13 cellular contexts compared by ENCODE assay signal in the genomic region with DNA sequence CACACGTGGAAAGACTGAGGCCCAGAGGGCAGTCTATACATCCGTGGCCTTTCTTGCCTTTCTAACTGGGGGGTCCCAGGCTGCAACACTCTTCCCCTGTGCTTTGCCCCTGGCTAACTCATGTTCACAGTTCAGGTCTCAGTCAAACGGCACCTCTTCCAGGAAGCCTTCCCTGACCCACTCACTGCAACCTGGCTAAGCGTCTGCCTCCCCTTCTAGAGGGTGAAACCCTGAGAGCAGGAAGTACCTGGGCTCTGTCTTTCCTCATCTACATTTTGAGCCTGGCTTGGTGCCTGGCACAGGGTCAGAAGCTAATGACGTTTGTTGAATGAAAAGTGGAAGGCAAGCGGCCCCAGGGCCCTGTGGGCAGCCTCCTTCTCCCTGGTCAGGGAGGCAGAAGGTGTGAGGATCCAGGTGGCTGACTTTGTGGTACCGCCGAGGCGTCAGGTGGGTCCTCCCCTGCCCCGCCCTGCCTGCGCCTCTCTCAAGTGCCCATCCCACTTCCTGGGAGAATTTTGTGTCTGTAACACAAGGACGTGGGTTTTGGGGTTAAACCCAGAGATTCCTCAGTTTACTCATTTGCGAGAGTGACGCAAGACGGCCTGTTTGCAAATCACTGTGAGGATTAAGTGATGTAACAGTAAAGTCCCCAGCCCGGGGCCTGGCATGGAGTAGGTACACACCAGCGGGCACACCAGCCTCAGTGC. TPM values are rescaled to one million over a fixed set of nuclear protein-coding genes. Genes with fewer than 3 reads are reported as not detected.
DNase-seq lines count a peak whose midpoint lies in the region; ATAC-seq and TF ChIP-seq lines count a peak whose summit lies in the region.
"Had no signal": no experiment of that assay in that cellular context is flagged by ENCODE, and none has a peak within 500 bp of the region (broad histone marks: within the 10 kb centered on the region; RNA-seq: fewer than 3 reads in every experiment).

No MANE protein-coding gene starts in this region.

- H3K27me3 ChIP-seq in liver (ENCODE audit: control insufficient read depth in 4 of 4, insufficient read depth in 4 of 4, low read length in 3 of 4) = no peaks in the 10 kb centered on the region
- H3K27me3 ChIP-seq in left lung = peaks cover 0 to 7% of the 10 kb centered on the region in 2 donors
- H3K27me3 ChIP-seq: brain microvascular endothelial cell, SJCRH30 had no signal

- H3K4me3 Mint-ChIP-seq in activated T-cell treated with anti-CD3 and anti-CD28 coated beads, Interleukin-2, amount 50 U/mL, for 72 hours = peak overlapping the region; percentile 79 to 83

- no peaks in the 10 kb centered on the region for H3K36me3 Mint-ChIP-seq in activated T-cell treated with anti-CD3 and anti-CD28 coated beads, Interleukin-2, amount 50 U/mL, for 72 hours (ENCODE audit: insufficient read depth in 2 of 2)

- 54% methylated on average over 17 of the region's 17 CpGs for whole genome bisulfite sequencing in liver

- H3K4me3 ChIP-seq in liver (ENCODE audit: low read depth in 1 of 3, low read length in 3 of 3) (no peak overlapping the region), left lung (no peak overlapping the region)

- H3K27ac ChIP-seq in liver (ENCODE audit: low read depth in 1 of 2, low read length in 2 of 2) = no peak overlapping the region
- no peak overlapping the region for H3K27ac ChIP-seq in left lung
- H3K27ac ChIP-seq: brain microvascular endothelial cell, neutrophil, SJCRH30 had no signal

- peak; percentile 13 for DNase-seq in stimulated activated CD4-positive, alpha-beta T cell treated with anti-CD3 and anti-CD28 coated beads, Interleukin-15, amount 100 ng/mL, for 24 hours
- no peak for DNase-seq in stimulated activated CD4-positive, alpha-beta T cell treated with anti-CD3 and anti-CD28 coated beads, Interleukin-2, amount 100 ng/mL, for 24 hours
- DNase-seq in activated T-cell treated with anti-CD3 and anti-CD28 coated beads, Interleukin-2, amount 50 U/mL, for 72 hours = peak; percentile 44 to 59
- DNase-seq in NOMO-1 treated with dmso at 0.1 percent for 144 hours (lab: John Stamatoyannopoulos, UW; ENCODE audit: unreplicated experiment) = no peak
- no peak for DNase-seq in left lung
- no peak for DNase-seq in head of caudate nucleus
- DNase-seq: AML-193, brain microvascular endothelial cell, SJCRH30 had no signal

- peaks cover 28% of the 10 kb centered on the region for H3K4me1 Mint-ChIP-seq in activated T-cell treated with anti-CD3 and anti-CD28 coated beads, Interleukin-2, amount 50 U/mL, for 72 hours (ENCODE audit: low read depth)

- H3K27ac Mint-ChIP-seq in activated T-cell treated with anti-CD3 and anti-CD28 coated beads, Interleukin-2, amount 50 U/mL, for 72 hours = no peak overlapping the region

- H3K9me3 Mint-ChIP-seq in activated T-cell treated with anti-CD3 and anti-CD28 coated beads, Interleukin-2, amount 50 U/mL, for 72 hours = no peaks in the 10 kb centered on the region

- peak; percentile 45 to 57 for ATAC-seq in activated T-cell treated with anti-CD3 and anti-CD28 coated beads, Interleukin-2, amount 50 U/mL, for 72 hours (replicated peaks in 1 of 2)
- ATAC-seq in left lung (no peak), GM21367 (IDR thresholded peaks at IDR 0.05; ENCODE audit: unreplicated experiment) (no peak)

- H3K4me1 ChIP-seq in liver (ENCODE audit: control insufficient read depth in 4 of 4, insufficient read depth in 4 of 4, low read length in 3 of 4) (peaks cover 19 to 54% (median 42%) of the 10 kb centered on the region in 4 donors), left lung (peaks cover 16 to 39% of the 10 kb centered on the region in 2 donors)
- H3K4me1 ChIP-seq: SJCRH30 had no signal

- no peaks in the 10 kb centered on the region for H3K9me3 ChIP-seq in liver (ENCODE audit: control insufficient read depth in 4 of 4, low read length in 3 of 4)
- H3K9me3 ChIP-seq in left lung = no peaks in the 10 kb centered on the region
- H3K9me3 ChIP-seq: neutrophil, SJCRH30 had no signal

- intact Hi-C loops in left lung (cut with DNase I) = no loop called here
- intact Hi-C loops in head of caudate nucleus (cut with DNase I) = loop anchor here (5.0 kb wide), 1 partner anchor 171 kb away; a partner anchor contains a TSS

- no peaks in the 10 kb centered on the region for H3K27me3 Mint-ChIP-seq in activated T-cell treated with anti-CD3 and anti-CD28 coated beads, Interleukin-2, amount 50 U/mL, for 72 hours (ENCODE audit: low read depth)

- no peak for TF ChIP-seq RAD21 in liver (IDR thresholded peaks at IDR 0.05)

- no peak overlapping the region for H3K9ac ChIP-seq in liver (ENCODE audit: low read depth in 1 of 2, low read length in 2 of 2)

- H3K36me3 ChIP-seq in liver (ENCODE audit: control insufficient read depth in 4 of 4, insufficient read depth in 3 of 4, low read depth in 1 of 4, low read length in 3 of 4) = no peaks in the 10 kb centered on the region
- no peaks in the 10 kb centered on the region for H3K36me3 ChIP-seq in left lung
- H3K36me3 ChIP-seq: neutrophil, SJCRH30 had no signal

- TF ChIP-seq CTCF in liver (IDR thresholded peaks at IDR 0.05; ENCODE audit: low read depth, low read length, missing input control) (no peak), left lung (IDR thresholded peaks at IDR 0.05) (no peak)

TF ChIP-seq in liver, 16 proteins besides CTCF, POLR2A, EP300 and RAD21:
- TF ChIP-seq, protein P1, sequence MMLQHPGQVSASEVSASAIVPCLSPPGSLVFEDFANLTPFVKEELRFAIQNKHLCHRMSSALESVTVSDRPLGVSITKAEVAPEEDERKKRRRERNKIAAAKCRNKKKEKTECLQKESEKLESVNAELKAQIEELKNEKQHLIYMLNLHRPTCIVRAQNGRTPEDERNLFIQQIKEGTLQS (IDR thresholded peaks at IDR 0.05) = peak; percentile 69
- TF ChIP-seq SP1 (IDR thresholded peaks at IDR 0.05) (peak; percentile 39), HNF4A (conservative IDR thresholded peaks at IDR 0.05) (peak in 1 of 2 donors; percentile 54), RXRA (IDR thresholded peaks at IDR 0.05) (peak in 1 of 2 donors; percentile 67), EGR1 (IDR thresholded peaks at IDR 0.05; ENCODE audit: low read depth in 2 of 2) (no peak)

RNA-seq across cellular contexts. Expression of a gene that starts 32.1 kb away (rescaled TPM):
- not detected for total RNA-seq in activated T-cell treated with anti-CD3 and anti-CD28 coated beads, Interleukin-2, amount 50 U/mL, for 72 hours
- 100 to 1,000 TPM in 1 of 2 donors, 10 to 100 TPM in 1; 76.1 to 162 TPM for total RNA-seq in liver
- 100 to 1,000 TPM in 1 of 2 donors, 10 to 100 TPM in 1; 94.5 to 201 TPM for polyA plus RNA-seq in liver
- total RNA-seq in left lung = 1 to 10 TPM; 1.2 to 3.0 TPM
- total RNA-seq: M059J, SJCRH30 had no signal

RNA-seq across cellular contexts. Expression of a gene that starts 58.9 kb away (rescaled TPM):
- 1 to 10 TPM; 4.1 to 7.3 TPM for total RNA-seq in activated T-cell treated with anti-CD3 and anti-CD28 coated beads, Interleukin-2, amount 50 U/mL, for 72 hours
- 10 to 100 TPM; 19.8 to 60.9 TPM for total RNA-seq in liver
- 10 to 100 TPM; 36.5 to 40.1 TPM for polyA plus RNA-seq in liver
- 10 to 100 TPM; 12.7 TPM for total RNA-seq in left lung

Comparison
In these comparisons a context has a peak if more than half of its experiments do, and no peak if none do; other contexts are left out.
1. DNase-seq: peak in stimulated activated CD4-positive, alpha-beta T cell treated with anti-CD3 and anti-CD28 coated beads, Interleukin-15, amount 100 ng/mL, for 24 hours (single experiment) and activated T-cell treated with anti-CD3 and anti-CD28 coated beads, Interleukin-2, amount 50 U/mL, for 72 hours (2 of 2); none in stimulated activated CD4-positive, alpha-beta T cell treated with anti-CD3 and anti-CD28 coated beads, Interleukin-2, amount 100 ng/mL, for 24 hours (0 of 2), NOMO-1 treated with dmso at 0.1 percent for 144 hours (single experiment), left lung (0 of 2) and head of caudate nucleus (0 of 42).
2. ATAC-seq: peak in activated T-cell treated with anti-CD3 and anti-CD28 coated beads, Interleukin-2, amount 50 U/mL, for 72 hours (2 of 2); none in left lung (single experiment) and GM21367 (single experiment).
3. RNA of a gene that starts 32.1 kb away (total RNA-seq): 76.1 to 162 TPM in liver; 1.2 to 3.0 TPM in left lung and not detected in activated T-cell treated with anti-CD3 and anti-CD28 coated beads, Interleukin-2, amount 50 U/mL, for 72 hours; every median in the first group is over 10 times any median in the second.